ENCODE assay signal across 10 cellular contexts in genomic region chr21:37503848-37504467, GRCh38.
DNase-seq lines count a peak whose midpoint lies in the region; ATAC-seq and TF ChIP-seq lines count a peak whose summit lies in the region.
"Had no signal": no experiment of that assay in that cellular context is flagged by ENCODE, and none has a peak within 500 bp of the region (broad histone marks: within the 10 kb centered on the region; RNA-seq: fewer than 3 reads in every experiment).

No MANE protein-coding gene starts in this region.

- intact Hi-C loops in activated CD8-positive, alpha-beta T cell treated with anti-CD3 and anti-CD28 coated beads for 36 hours (cut with micrococcal nuclease): no loop called here

- no peak for DNase-seq in activated naive CD4-positive, alpha-beta T cell treated with anti-CD3 and anti-CD28 coated beads, Interleukin-2, amount 10 ng/mL, durations not matched to agents 7 days and 5 days
- DNase-seq in activated naive CD4-positive, alpha-beta T cell treated with Interleukin-2 at 50 U/mL for 16 hours: no peak
- DNase-seq in activated CD8-positive, alpha-beta T cell treated with anti-CD3 and anti-CD28 coated beads for 36 hours: peak; percentile 48
- DNase-seq in fibroblast of pulmonary artery (ENCODE audit: low read depth) (peak; percentile 78), NAMALWA (ENCODE audit: low spot score) (no peak)
- no peak for DNase-seq in stimulated activated naive CD4-positive, alpha-beta T cell (lab: John Stamatoyannopoulos, UW)
- DNase-seq: pancreas had no signal

- TF ChIP-seq CTCF in activated CD8-positive, alpha-beta T cell treated with anti-CD3 and anti-CD28 coated beads for 36 hours (IDR thresholded peaks at IDR 0.05): no peak
- no peak for TF ChIP-seq CTCF in fibroblast of pulmonary artery (IDR thresholded peaks at IDR 0.05; ENCODE audit: low read length, missing control alignments)

- H3K27me3 Mint-ChIP-seq in activated naive CD4-positive, alpha-beta T cell treated with anti-CD3 and anti-CD28 coated beads, Interleukin-2, amount 10 ng/mL, durations not matched to agents 7 days and 5 days: no peaks in the 10 kb centered on the region
- H3K27me3 Mint-ChIP-seq in activated CD8-positive, alpha-beta T cell treated with anti-CD3 and anti-CD28 coated beads for 36 hours: no peaks in the 10 kb centered on the region
- no peaks in the 10 kb centered on the region for H3K27me3 Mint-ChIP-seq in stimulated activated naive CD8-positive, alpha-beta T cell treated with anti-CD3 and anti-CD28 coated beads, Interleukin-15, Interleukin-2, amounts not matched to agents 100 ng/mL and 50 ng/mL, for 24 hours

- H3K36me3 Mint-ChIP-seq in activated naive CD4-positive, alpha-beta T cell treated with anti-CD3 and anti-CD28 coated beads, Interleukin-2, amount 10 ng/mL, durations not matched to agents 7 days and 5 days: peaks cover 44% of the 10 kb centered on the region
- peaks cover 33% of the 10 kb centered on the region for H3K36me3 Mint-ChIP-seq in activated CD8-positive, alpha-beta T cell treated with anti-CD3 and anti-CD28 coated beads for 36 hours (ENCODE audit: low read depth)
- H3K36me3 Mint-ChIP-seq in stimulated activated naive CD8-positive, alpha-beta T cell treated with anti-CD3 and anti-CD28 coated beads, Interleukin-15, Interleukin-2, amounts not matched to agents 100 ng/mL and 50 ng/mL, for 24 hours (ENCODE audit: low read depth): peaks cover 26% of the 10 kb centered on the region

- H3K9me3 Mint-ChIP-seq in activated naive CD4-positive, alpha-beta T cell treated with anti-CD3 and anti-CD28 coated beads, Interleukin-2, amount 10 ng/mL, durations not matched to agents 7 days and 5 days: no peaks in the 10 kb centered on the region
- no peaks in the 10 kb centered on the region for H3K9me3 Mint-ChIP-seq in activated CD8-positive, alpha-beta T cell treated with anti-CD3 and anti-CD28 coated beads for 36 hours
- no peaks in the 10 kb centered on the region for H3K9me3 Mint-ChIP-seq in stimulated activated naive CD8-positive, alpha-beta T cell treated with anti-CD3 and anti-CD28 coated beads, Interleukin-15, Interleukin-2, amounts not matched to agents 100 ng/mL and 50 ng/mL, for 24 hours

- no peak overlapping the region for H3K4me3 Mint-ChIP-seq in activated naive CD4-positive, alpha-beta T cell treated with anti-CD3 and anti-CD28 coated beads, Interleukin-2, amount 10 ng/mL, durations not matched to agents 7 days and 5 days
- peak overlapping the region; percentile 39 for H3K4me3 Mint-ChIP-seq in activated CD8-positive, alpha-beta T cell treated with anti-CD3 and anti-CD28 coated beads for 36 hours
- peak overlapping the region; percentile 21 for H3K4me3 Mint-ChIP-seq in stimulated activated naive CD8-positive, alpha-beta T cell treated with anti-CD3 and anti-CD28 coated beads, Interleukin-15, Interleukin-2, amounts not matched to agents 100 ng/mL and 50 ng/mL, for 24 hours

- CTCF ChIA-PET in activated naive CD4-positive, alpha-beta T cell treated with anti-CD3 and anti-CD28 coated beads, Interleukin-2, amount 10 ng/mL, durations not matched to agents 7 days and 5 days (lab: Charles Lee): interaction anchor here (0.9 kb wide), 1 partner anchor 12 kb away, joined by 3 read pairs; no protein-coding TSS in a partner anchor
- CTCF ChIA-PET in activated CD8-positive, alpha-beta T cell treated with anti-CD3 and anti-CD28 coated beads for 36 hours (lab: Charles Lee): interaction anchor here (0.8 kb wide), 1 partner anchor 139 kb away, joined by 3 read pairs; no protein-coding TSS in a partner anchor

- H3K4me3 ChIP-seq in fibroblast of pulmonary artery (replicated peaks; ENCODE audit: low read depth, low read length): no peak overlapping the region
- H3K4me3 ChIP-seq: pancreas, SK-N-MC had no signal

- ATAC-seq in activated CD8-positive, alpha-beta T cell treated with anti-CD3 and anti-CD28 coated beads for 36 hours: peak; percentile 96
- ATAC-seq in GM19397 (IDR thresholded peaks at IDR 0.05; ENCODE audit: unreplicated experiment): no peak
- ATAC-seq: pancreas had no signal

- POLR2A ChIA-PET in activated CD8-positive, alpha-beta T cell treated with anti-CD3 and anti-CD28 coated beads for 36 hours (lab: Charles Lee): no interaction called here

- H3K27ac Mint-ChIP-seq in activated naive CD4-positive, alpha-beta T cell treated with anti-CD3 and anti-CD28 coated beads, Interleukin-2, amount 10 ng/mL, durations not matched to agents 7 days and 5 days: peak overlapping the region; percentile 1
- peak overlapping the region; percentile 92 for H3K27ac Mint-ChIP-seq in activated CD8-positive, alpha-beta T cell treated with anti-CD3 and anti-CD28 coated beads for 36 hours
- H3K27ac Mint-ChIP-seq in stimulated activated naive CD8-positive, alpha-beta T cell treated with anti-CD3 and anti-CD28 coated beads, Interleukin-15, Interleukin-2, amounts not matched to agents 100 ng/mL and 50 ng/mL, for 24 hours: peak overlapping the region; percentile 90

- H3K4me1 Mint-ChIP-seq in activated naive CD4-positive, alpha-beta T cell treated with anti-CD3 and anti-CD28 coated beads, Interleukin-2, amount 10 ng/mL, durations not matched to agents 7 days and 5 days: peaks cover 9% of the 10 kb centered on the region
- peaks cover 20% of the 10 kb centered on the region for H3K4me1 Mint-ChIP-seq in activated CD8-positive, alpha-beta T cell treated with anti-CD3 and anti-CD28 coated beads for 36 hours (ENCODE audit: low read depth)
- H3K4me1 Mint-ChIP-seq in stimulated activated naive CD8-positive, alpha-beta T cell treated with anti-CD3 and anti-CD28 coated beads, Interleukin-15, Interleukin-2, amounts not matched to agents 100 ng/mL and 50 ng/mL, for 24 hours (ENCODE audit: low read depth): peaks cover 25% of the 10 kb centered on the region

Comparison
In these comparisons a context has a peak if more than half of its experiments do, and no peak if none do; other contexts are left out.
1. DNase-seq: peak in activated CD8-positive, alpha-beta T cell treated with anti-CD3 and anti-CD28 coated beads for 36 hours (single experiment) and fibroblast of pulmonary artery (single experiment); none in activated naive CD4-positive, alpha-beta T cell treated with anti-CD3 and anti-CD28 coated beads, Interleukin-2, amount 10 ng/mL, durations not matched to agents 7 days and 5 days (single experiment), activated naive CD4-positive, alpha-beta T cell treated with Interleukin-2 at 50 U/mL for 16 hours (single experiment), stimulated activated naive CD4-positive, alpha-beta T cell (0 of 6) and NAMALWA (single experiment).
2. H3K27ac Mint-ChIP-seq: peak in every context shown above with its lines; median percentile 92 in activated CD8-positive, alpha-beta T cell treated with anti-CD3 and anti-CD28 coated beads for 36 hours; 90 in stimulated activated naive CD8-positive, alpha-beta T cell treated with anti-CD3 and anti-CD28 coated beads, Interleukin-15, Interleukin-2, amounts not matched to agents 100 ng/mL and 50 ng/mL, for 24 hours; 1 in activated naive CD4-positive, alpha-beta T cell treated with anti-CD3 and anti-CD28 coated beads, Interleukin-2, amount 10 ng/mL, durations not matched to agents 7 days and 5 days.